8 cellular contexts compared by ENCODE assay signal in the genomic region with DNA sequence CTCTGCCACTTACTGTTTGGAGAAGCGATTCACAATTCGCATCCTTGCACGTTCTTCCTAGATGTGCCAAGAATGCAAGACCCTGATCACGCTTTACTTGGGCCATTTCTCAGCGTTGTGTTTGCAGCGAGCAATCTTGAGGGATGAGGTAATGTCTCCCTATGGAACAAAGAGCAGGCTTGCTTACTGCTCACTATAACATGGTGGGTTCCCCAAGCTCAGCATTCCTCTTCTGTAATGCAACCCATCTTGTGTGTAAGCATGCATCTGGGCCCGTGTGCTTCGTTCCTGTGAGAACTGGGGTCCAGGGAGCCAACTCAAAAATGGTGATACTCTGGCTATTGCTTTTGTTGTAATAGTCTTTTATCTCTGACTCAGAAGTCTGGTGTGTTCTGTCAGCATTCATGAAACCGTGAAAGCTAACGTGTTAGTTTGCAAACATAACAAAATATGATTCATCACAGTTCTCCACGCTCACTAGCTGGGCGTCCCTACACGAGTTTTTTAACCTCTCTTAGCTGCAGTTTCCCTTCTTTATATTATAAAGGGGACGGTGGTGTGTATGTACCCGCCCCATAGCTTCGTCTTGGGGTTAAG. TPM values are rescaled to one million over a fixed set of nuclear protein-coding genes. Genes with fewer than 3 reads are reported as not detected.
DNase-seq lines count a peak whose midpoint lies in the region; ATAC-seq and TF ChIP-seq lines count a peak whose summit lies in the region.

No MANE protein-coding gene starts in this region.

- H3K36me3 Mint-ChIP-seq in activated T-cell treated with anti-CD3 and anti-CD28 coated beads, Interleukin-2, amount 50 U/mL, for 72 hours (ENCODE audit: insufficient read depth in 2 of 2), result peaks cover 2 to 3% of the 10 kb centered on the region in 2 donors
- peaks cover 5% of the 10 kb centered on the region for H3K36me3 Mint-ChIP-seq in glutamatergic neuron (ENCODE audit: unreplicated experiment)

- peak; percentile 6 for DNase-seq in NCI-H1436 (lab: John Stamatoyannopoulos, UW)
- no peak for DNase-seq in NCI-H1436 treated with DMSO at 0.1 percent for 48 hours (lab: John Stamatoyannopoulos, UW)
- peak in 1 of 2 donors; percentile 63 for DNase-seq in activated T-cell treated with anti-CD3 and anti-CD28 coated beads, Interleukin-2, amount 50 U/mL, for 72 hours
- peak; percentile 19 for DNase-seq in glutamatergic neuron
- DNase-seq in renal cortical epithelial cell (ENCODE audit: low read depth), result peak; percentile 83
- DNase-seq in HEK293T (ENCODE audit: extremely low spot score), result no peak

- H3K9me3 ChIP-seq in KOPT-K1 (ENCODE audit: insufficient read depth, low read length, poor library complexity, severe bottlenecking), result no peaks in the 10 kb centered on the region

- ATAC-seq in GM21576 (IDR thresholded peaks at IDR 0.05; ENCODE audit: unreplicated experiment), result peak; percentile 7
- ATAC-seq in activated T-cell treated with anti-CD3 and anti-CD28 coated beads, Interleukin-2, amount 50 U/mL, for 72 hours (replicated peaks in 1 of 2), result peak; percentile 58 to 72

- POLR2A ChIA-PET in HEK293T (lab: Yijun Ruan, JAX), result interaction anchor here (0.6 to 2.0 kb wide), 30 partner anchors 8 to 766 kb away, joined by 3 to 22 read pairs (median 4); partner anchors contain the start of genes BCAR3, DNTTIP2, FNBP1L and MTF2

- H3K27me3 Mint-ChIP-seq in activated T-cell treated with anti-CD3 and anti-CD28 coated beads, Interleukin-2, amount 50 U/mL, for 72 hours (ENCODE audit: low read depth), result no peaks in the 10 kb centered on the region
- H3K27me3 Mint-ChIP-seq in glutamatergic neuron (ENCODE audit: unreplicated experiment), result peaks cover 13% of the 10 kb centered on the region

- peak overlapping the region; percentile 13 for H3K27ac Mint-ChIP-seq in activated T-cell treated with anti-CD3 and anti-CD28 coated beads, Interleukin-2, amount 50 U/mL, for 72 hours
- peak overlapping the region; percentile 93 for H3K27ac Mint-ChIP-seq in glutamatergic neuron (ENCODE audit: unreplicated experiment)

- no peaks in the 10 kb centered on the region for H3K9me3 Mint-ChIP-seq in activated T-cell treated with anti-CD3 and anti-CD28 coated beads, Interleukin-2, amount 50 U/mL, for 72 hours
- peaks cover 29% of the 10 kb centered on the region for H3K9me3 Mint-ChIP-seq in glutamatergic neuron (ENCODE audit: unreplicated experiment)

- H3K36me3 ChIP-seq in KOPT-K1 (ENCODE audit: insufficient read depth, low read length), result no peaks in the 10 kb centered on the region; the same call in 1 of the 2 replicates

- peak overlapping the region; percentile 72 for H3K27ac ChIP-seq in KOPT-K1 (ENCODE audit: low read depth, low read length, poor library complexity, severe bottlenecking)

- CTCF ChIA-PET in HEK293T (lab: Yijun Ruan, JAX), result interaction anchor here (0.8 to 5.4 kb wide), 6 partner anchors 8 to 541 kb away, joined by 3 to 61 read pairs (median 6); no protein-coding TSS in a partner anchor

- peak overlapping the region; percentile 99 to 100 for H3K4me3 Mint-ChIP-seq in activated T-cell treated with anti-CD3 and anti-CD28 coated beads, Interleukin-2, amount 50 U/mL, for 72 hours
- peak overlapping the region; percentile 81 for H3K4me3 Mint-ChIP-seq in glutamatergic neuron (ENCODE audit: unreplicated experiment)

- peaks cover 29% of the 10 kb centered on the region for H3K4me1 Mint-ChIP-seq in activated T-cell treated with anti-CD3 and anti-CD28 coated beads, Interleukin-2, amount 50 U/mL, for 72 hours (ENCODE audit: low read depth)
- H3K4me1 Mint-ChIP-seq in glutamatergic neuron (ENCODE audit: low read depth, unreplicated experiment), result peaks cover 7% of the 10 kb centered on the region

- no peak for TF ChIP-seq CTCF in glutamatergic neuron (IDR thresholded peaks at IDR 0.05; ENCODE audit: partially characterized antibody, unreplicated experiment)

TF ChIP-seq in HEK293T, 16 proteins besides CTCF, POLR2A, EP300 and RAD21:
- TF ChIP-seq FOXM1 (IDR thresholded peaks at IDR 0.05; ENCODE audit: borderline replicate concordance) (no peak), PKNOX1 (IDR thresholded peaks at IDR 0.05) (no peak), SUZ12 (IDR thresholded peaks at IDR 0.05) (no peak), CTBP1 (IDR thresholded peaks at IDR 0.05; ENCODE audit: borderline replicate concordance) (no peak)
TF ChIP-seq in HEK293T: peak in this region for 0.

RNA-seq across cellular contexts. Expression of gene DNTTIP2, which starts 33.4 kb away (rescaled TPM):
- 10 to 100 TPM; 75.7 to 85.0 TPM for total RNA-seq in activated T-cell treated with anti-CD3 and anti-CD28 coated beads, Interleukin-2, amount 50 U/mL, for 72 hours
- total RNA-seq in glutamatergic neuron (ENCODE audit: unreplicated experiment) (54.0 TPM), renal cortical epithelial cell (48.6 and 51.7 TPM in 2 replicates)

Comparison
In these comparisons a context has a peak if more than half of its experiments do, and no peak if none do; other contexts are left out.
1. DNase-seq: peak in NCI-H1436 (single experiment), glutamatergic neuron (single experiment) and renal cortical epithelial cell (single experiment); none in NCI-H1436 treated with DMSO at 0.1 percent for 48 hours (single experiment) and HEK293T (single experiment).